In genomic region chr6:67112120-67112519, GRCh38 we compare ENCODE assay signal across 22 cellular contexts.
"Had no signal": no experiment of that assay in that cellular context is flagged by ENCODE, and none has a peak within 500 bp of the region (broad histone marks: within the 10 kb centered on the region; RNA-seq: fewer than 3 reads in every experiment).

No MANE protein-coding gene starts in this region.

- H3K4me3 ChIP-seq: ascending aorta, colonic mucosa, left ventricle myocardium inferior, tibial nerve, vagina had no signal

- H3K9me3 Mint-ChIP-seq: memory B cell, nephron had no signal

- H3K9me3 ChIP-seq: ascending aorta, colonic mucosa, tibial nerve, vagina had no signal

- DNase-seq: activated CD4-positive, alpha-beta T cell treated with anti-CD3 and anti-CD28 coated beads, Interleukin-2, amount 50 U/mL, for 4 hours; activated naive CD4-positive, alpha-beta T cell treated with anti-CD3 and anti-CD28 coated beads, Interleukin-2, amount 10 ng/mL, durations not matched to agents 7 days and 5 days; caudate nucleus; colonic mucosa; glutamatergic neuron; hypothalamus; kidney; left ventricle myocardium inferior; occipital lobe; right cardiac atrium; small intestine; stimulated activated CD4-positive, alpha-beta T cell treated with anti-CD3 and anti-CD28 coated beads, Interleukin-4, amount 100 ng/mL, for 4 hours; stimulated activated CD8-positive, alpha-beta memory T cell treated with anti-CD3 and anti-CD28 coated beads, Interleukin-4, amount 100 ng/mL, for 48 hours; stimulated activated naive CD4-positive, alpha-beta T cell treated with Interleukin-2 at 50 U/mL for 16 hours; substantia nigra had no signal

- H3K4me1 ChIP-seq: ascending aorta, colonic mucosa, left ventricle myocardium inferior, vagina had no signal

- H3K27me3 ChIP-seq: ascending aorta, colonic mucosa, tibial nerve, vagina had no signal

- H3K27ac ChIP-seq: ascending aorta, colonic mucosa, left ventricle myocardium inferior, tibial nerve, vagina had no signal

- H3K27ac Mint-ChIP-seq: activated naive CD4-positive, alpha-beta T cell treated with anti-CD3 and anti-CD28 coated beads, Interleukin-2, amount 10 ng/mL, durations not matched to agents 7 days and 5 days; memory B cell; nephron had no signal

- H3K27me3 Mint-ChIP-seq: activated naive CD4-positive, alpha-beta T cell treated with anti-CD3 and anti-CD28 coated beads, Interleukin-2, amount 10 ng/mL, durations not matched to agents 7 days and 5 days; memory B cell had no signal

- H3K36me3 ChIP-seq: ascending aorta, colonic mucosa, left ventricle myocardium inferior, tibial nerve, vagina had no signal

- ATAC-seq: activated CD4-positive, CD25-positive, alpha-beta regulatory T cell treated with anti-CD3 and anti-CD28 coated beads, Interleukin-2, amount 50 U/mL, for 24 hours; esophagus mucosa; right cardiac atrium had no signal

- H3K4me3 Mint-ChIP-seq: activated naive CD4-positive, alpha-beta T cell treated with anti-CD3 and anti-CD28 coated beads, Interleukin-2, amount 10 ng/mL, durations not matched to agents 7 days and 5 days; memory B cell; nephron had no signal

- H3K36me3 Mint-ChIP-seq: activated naive CD4-positive, alpha-beta T cell treated with anti-CD3 and anti-CD28 coated beads, Interleukin-2, amount 10 ng/mL, durations not matched to agents 7 days and 5 days; memory B cell had no signal

- H3K4me1 Mint-ChIP-seq: activated naive CD4-positive, alpha-beta T cell treated with anti-CD3 and anti-CD28 coated beads, Interleukin-2, amount 10 ng/mL, durations not matched to agents 7 days and 5 days; memory B cell; nephron had no signal
